8 cellular contexts compared by ENCODE assay signal in genomic region chrX:155881158-155881993, GRCh38. TPM values are rescaled to one million over a fixed set of nuclear protein-coding genes. Genes with fewer than 3 reads are reported as not detected.
DNase-seq lines count a peak whose midpoint lies in the region; TF ChIP-seq lines count a peak whose summit lies in the region.

A gene with protein sequence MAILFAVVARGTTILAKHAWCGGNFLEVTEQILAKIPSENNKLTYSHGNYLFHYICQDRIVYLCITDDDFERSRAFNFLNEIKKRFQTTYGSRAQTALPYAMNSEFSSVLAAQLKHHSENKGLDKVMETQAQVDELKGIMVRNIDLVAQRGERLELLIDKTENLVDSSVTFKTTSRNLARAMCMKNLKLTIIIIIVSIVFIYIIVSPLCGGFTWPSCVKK (plus strand): TSS chrX:155881345. CDS start chrX:155889467, 8,122 bp downstream.

- H3K36me3 Mint-ChIP-seq in activated naive CD4-positive, alpha-beta T cell treated with anti-CD3 and anti-CD28 coated beads for 36 hours (ENCODE audit: low read depth): no peaks in the 10 kb centered on the region

- intact Hi-C loops in activated naive CD4-positive, alpha-beta T cell treated with anti-CD3 and anti-CD28 coated beads for 36 hours (cut with micrococcal nuclease): loop anchor here (1.0 to 5.0 kb wide), 3 partner anchors 114 to 619 kb away; partner anchors contain the start of genes RAB39B, SPRY3 and TMLHE

- H3K27me3 ChIP-seq in suprapubic skin: no peaks in the 10 kb centered on the region

- no peaks in the 10 kb centered on the region for H3K36me3 ChIP-seq in suprapubic skin

- TF ChIP-seq POLR2A in suprapubic skin (IDR thresholded peaks at IDR 0.05): peak in 1 of 2 donors; percentile 59

- H3K4me3 Mint-ChIP-seq in activated naive CD4-positive, alpha-beta T cell treated with anti-CD3 and anti-CD28 coated beads for 36 hours: peak within 1 kb of the TSS; percentile 89

- no peaks in the 10 kb centered on the region for H3K27me3 Mint-ChIP-seq in activated naive CD4-positive, alpha-beta T cell treated with anti-CD3 and anti-CD28 coated beads for 36 hours (ENCODE audit: low read depth)

- no peaks in the 10 kb centered on the region for H3K4me1 ChIP-seq in suprapubic skin

- peaks cover 2% of the 10 kb centered on the region for H3K9me3 Mint-ChIP-seq in activated naive CD4-positive, alpha-beta T cell treated with anti-CD3 and anti-CD28 coated beads for 36 hours

- H3K27ac ChIP-seq in suprapubic skin: peak within 1 kb of the TSS; percentile 61

- peak; percentile 57 for DNase-seq in GM04504 (ENCODE audit: low read depth)
- peak; percentile 52 for DNase-seq in HFF-Myc (ENCODE audit: extremely low read depth, low read depth)
- peak; percentile 86 for DNase-seq in MV-4-11 (lab: John Stamatoyannopoulos, UW)
- DNase-seq in SK-N-DZ (ENCODE audit: low spot score): peak; percentile 90
- peak; percentile 88 for DNase-seq in activated naive CD4-positive, alpha-beta T cell treated with anti-CD3 and anti-CD28 coated beads for 36 hours
- DNase-seq in germinal center (ENCODE audit: low spot score): peak; percentile 73
- peak; percentile 82 for DNase-seq in occipital lobe (lab: John Stamatoyannopoulos, UW)
- peak; percentile 86 to 89 for DNase-seq in suprapubic skin (ENCODE audit: low spot score in 2 of 2)

- H3K9me3 ChIP-seq in suprapubic skin: no peaks in the 10 kb centered on the region

- CTCF ChIA-PET in activated naive CD4-positive, alpha-beta T cell treated with anti-CD3 and anti-CD28 coated beads for 36 hours (lab: Charles Lee): no interaction called here

- TF ChIP-seq CTCF in HFF-Myc (IDR thresholded peaks at IDR 0.05; ENCODE audit: low read depth, low read length, missing control alignments) (no peak), suprapubic skin (IDR thresholded peaks at IDR 0.05) (no peak)

- peaks cover 20% of the 10 kb centered on the region for H3K4me1 Mint-ChIP-seq in activated naive CD4-positive, alpha-beta T cell treated with anti-CD3 and anti-CD28 coated beads for 36 hours (ENCODE audit: low read depth)

- peak within 1 kb of the TSS; percentile 58 for H3K4me3 ChIP-seq in HFF-Myc (replicated peaks; ENCODE audit: low read depth, low read length)
- H3K4me3 ChIP-seq in suprapubic skin: peak within 1 kb of the TSS; percentile 52

- peak within 1 kb of the TSS; percentile 86 for H3K27ac Mint-ChIP-seq in activated naive CD4-positive, alpha-beta T cell treated with anti-CD3 and anti-CD28 coated beads for 36 hours

- WGBS in suprapubic skin: 31% methylated on average over 41 of the region's 48 CpGs

- TF ChIP-seq EP300 in suprapubic skin (IDR thresholded peaks at IDR 0.05): no peak

RNA-seq across cellular contexts. Expression of the gene that starts here (rescaled TPM):
- 41.8 and 45.6 TPM in 2 replicates for polyA plus RNA-seq in SK-N-DZ (2014; cell fraction: cytosol; rRNA removed)
- 14.4 and 19.1 TPM in 2 replicates for polyA plus RNA-seq in SK-N-DZ (2014; cell fraction: nucleus; rRNA removed)
- total RNA-seq in activated naive CD4-positive, alpha-beta T cell treated with anti-CD3 and anti-CD28 coated beads for 36 hours: 10 to 100 TPM; 33.5 to 34.4 TPM
- total RNA-seq in occipital lobe: 29.9 TPM
- total RNA-seq in suprapubic skin: 10 to 100 TPM; 16.1 to 29.8 (median 21.1) TPM

Comparison
In these comparisons a context has a peak if more than half of its experiments do, and no peak if none do; other contexts are left out.
1. Peak in every context shown above with its lines: DNase-seq, H3K4me3 ChIP-seq and H3K27ac ChIP-seq.